Comparison of ENCODE assay signal across 15 cellular contexts in the genomic region with DNA sequence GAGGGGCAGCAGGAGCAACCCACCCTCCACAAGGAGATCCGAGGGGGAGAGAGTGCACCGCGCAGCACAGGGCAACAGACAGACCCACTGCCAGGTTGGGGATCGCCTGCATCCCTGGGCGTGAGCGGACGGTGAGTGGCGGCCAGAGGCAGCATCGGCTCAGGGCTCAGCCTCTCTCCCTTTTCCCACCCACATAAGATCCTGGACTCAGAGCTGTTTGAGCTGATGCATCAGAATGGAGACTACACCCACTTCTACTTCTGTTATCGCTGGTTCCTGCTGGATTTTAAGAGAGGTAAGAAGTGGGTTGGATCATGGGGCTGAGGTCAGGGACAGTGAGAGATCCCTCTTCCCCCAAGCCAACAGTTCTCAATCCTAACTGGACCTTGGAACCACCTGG. TPM values are rescaled to one million over a fixed set of nuclear protein-coding genes. Genes with fewer than 3 reads are reported as not detected.
DNase-seq lines count a peak whose midpoint lies in the region; ATAC-seq, FAIRE-seq and TF ChIP-seq lines count a peak whose summit lies in the region.
"Had no signal": no experiment of that assay in that cellular context is flagged by ENCODE, and none has a peak within 500 bp of the region (broad histone marks: within the 10 kb centered on the region; RNA-seq: fewer than 3 reads in every experiment).

No MANE protein-coding gene starts in this region.

- no peaks in the 10 kb centered on the region for H3K27me3 ChIP-seq in dorsolateral prefrontal cortex

- WGBS in A549 (ENCODE audit: missing lambda C conversion rate), result 96% methylated on average over 10 of the region's 10 CpGs

- H3K9me3 ChIP-seq in A549 (no peaks in the 10 kb centered on the region), T-helper 17 cell (ENCODE audit: control insufficient read depth, low read length, poor library complexity, severe bottlenecking) (no peaks in the 10 kb centered on the region)
- H3K9me3 ChIP-seq: Caco-2 had no signal

- no peak overlapping the region for H3K4me2 ChIP-seq in A549

- ATAC-seq in A549, result no peak
- no peak for ATAC-seq in T-helper 17 cell

- no peaks in the 10 kb centered on the region for H3K27me3 Mint-ChIP-seq in T-helper 17 cell
- no peaks in the 10 kb centered on the region for H3K27me3 Mint-ChIP-seq in activated CD4-positive, alpha-beta T cell treated with anti-CD3 and anti-CD28 coated beads, Interleukin-2, amount 10 ng/mL, durations not matched to agents 24 days and 14 days
- H3K27me3 Mint-ChIP-seq: CD8-positive, alpha-beta memory T cell had no signal

- no peaks in the 10 kb centered on the region for H3K9me3 Mint-ChIP-seq in activated CD4-positive, alpha-beta T cell treated with anti-CD3 and anti-CD28 coated beads, Interleukin-2, amount 10 ng/mL, durations not matched to agents 24 days and 14 days
- H3K9me3 Mint-ChIP-seq: CD14-positive monocyte; CD8-positive, alpha-beta memory T cell had no signal

- H3K4me1 Mint-ChIP-seq in T-helper 17 cell, result peaks cover 2% of the 10 kb centered on the region
- H3K4me1 Mint-ChIP-seq in activated CD4-positive, alpha-beta T cell treated with anti-CD3 and anti-CD28 coated beads, Interleukin-2, amount 10 ng/mL, durations not matched to agents 24 days and 14 days, result no peaks in the 10 kb centered on the region

- H3K4me1 ChIP-seq in A549, result peaks cover under 1% of the 10 kb centered on the region; the same call in 1 of the 3 replicates
- H3K4me1 ChIP-seq: Caco-2 had no signal

- CTCF ChIA-PET in A549 (lab: Yijun Ruan, JAX), result interaction anchor here (15.0 to 24.9 kb wide), 2 partner anchors 13 to 33 kb away, joined by 255 to 1099 read pairs; a partner anchor contains a TSS

- H3K27ac Mint-ChIP-seq in T-helper 17 cell, result peak overlapping the region; percentile 60
- H3K27ac Mint-ChIP-seq in activated CD4-positive, alpha-beta T cell treated with anti-CD3 and anti-CD28 coated beads, Interleukin-2, amount 10 ng/mL, durations not matched to agents 24 days and 14 days, result no peak overlapping the region

- H3K27ac ChIP-seq in A549 (no peak overlapping the region), dorsolateral prefrontal cortex (peak overlapping the region in 44 of 59 donors; percentile 1 to 85 (median 58))
- H3K27ac ChIP-seq: GM23248 had no signal

- H3K36me3 Mint-ChIP-seq in T-helper 17 cell (ENCODE audit: low read depth), result peaks cover 2% of the 10 kb centered on the region
- peaks cover 11% of the 10 kb centered on the region for H3K36me3 Mint-ChIP-seq in activated CD4-positive, alpha-beta T cell treated with anti-CD3 and anti-CD28 coated beads, Interleukin-2, amount 10 ng/mL, durations not matched to agents 24 days and 14 days (ENCODE audit: low read depth)

- TF ChIP-seq RAD21 in A549 (conservative IDR thresholded peaks at IDR 0.05 in 1 of 2, IDR thresholded peaks at IDR 0.05 in 1 of 2), result no peak

- no peak for TF ChIP-seq EP300 in A549 (IDR thresholded peaks at IDR 0.05)

- no peak for FAIRE-seq in A549 (lab: Jason Lieb, UNC)

- TF ChIP-seq CTCF in A549 (IDR thresholded peaks at IDR 0.05) (no peak), dorsolateral prefrontal cortex (IDR thresholded peaks at IDR 0.05 in 54 of 56, conservative IDR thresholded peaks at IDR 0.05 in 2 of 56; ENCODE audit: low read depth in 1 of 56, partially characterized antibody in 56 of 56) (no peak)

- POLR2A ChIA-PET in A549 (lab: Yijun Ruan, JAX), result no interaction called here

- no peak overlapping the region for H3K4me3 Mint-ChIP-seq in T-helper 17 cell
- H3K4me3 Mint-ChIP-seq in activated CD4-positive, alpha-beta T cell treated with anti-CD3 and anti-CD28 coated beads, Interleukin-2, amount 10 ng/mL, durations not matched to agents 24 days and 14 days, result no peak overlapping the region
- H3K4me3 Mint-ChIP-seq: CD14-positive monocyte; CD8-positive, alpha-beta memory T cell had no signal

- H3K4me3 ChIP-seq in A549, result no peak overlapping the region
- H3K4me3 ChIP-seq in dorsolateral prefrontal cortex, result no peak overlapping the region
- H3K4me3 ChIP-seq: GM23248 had no signal

- intact Hi-C loops in dorsolateral prefrontal cortex (cut with DNase I), result no loop called here
- intact Hi-C loops in activated CD4-positive, alpha-beta T cell treated with anti-CD3 and anti-CD28 coated beads, Interleukin-2, amount 10 ng/mL, durations not matched to agents 24 days and 14 days (cut with micrococcal nuclease), result no loop called here

- TF ChIP-seq POLR2A in A549 (IDR thresholded peaks at IDR 0.05; ENCODE audit: low read length), result no peak

- DNase-seq in A549 (ENCODE audit: low read depth in 1 of 2, low spot score in 1 of 2) (no peak), CD1c-positive myeloid dendritic cell (ENCODE audit: extremely low spot score) (peak; percentile 33), T-helper 17 cell (no peak), dorsolateral prefrontal cortex (no peak), NCI-H1048 (lab: John Stamatoyannopoulos, UW) (no peak), superior temporal gyrus (ENCODE audit: extremely low spot score) (no peak)
- no peak for DNase-seq in activated CD4-positive, alpha-beta T cell treated with anti-CD3 and anti-CD28 coated beads, Interleukin-2, amount 10 ng/mL, durations not matched to agents 24 days and 14 days
- no peak for DNase-seq in stimulated activated CD4-positive, alpha-beta T cell treated with anti-CD3 and anti-CD28 coated beads, Interleukin-2, amount 100 ng/mL, for 48 hours
- DNase-seq: Caco-2; CD8-positive, alpha-beta memory T cell; GF-D8; GM23248; H7; IMR-90 had no signal

TF ChIP-seq in A549, 52 proteins besides CTCF, POLR2A, EP300 and RAD21:
- TF ChIP-seq, protein P1, sequence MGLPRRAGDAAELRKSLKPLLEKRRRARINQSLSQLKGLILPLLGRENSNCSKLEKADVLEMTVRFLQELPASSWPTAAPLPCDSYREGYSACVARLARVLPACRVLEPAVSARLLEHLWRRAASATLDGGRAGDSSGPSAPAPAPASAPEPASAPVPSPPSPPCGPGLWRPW (IDR thresholded peaks at IDR 0.05), result no peak
- TF ChIP-seq POLR2AphosphoS2 (conservative IDR thresholded peaks at IDR 0.05; ENCODE audit: low read length), result 0 out of 2 replicates have a peak, but pooled peaks have one; percentile 69
TF ChIP-seq in A549: peak in this region for 1.

RNA-seq across cellular contexts. Expression of a gene that starts 23.2 kb away (rescaled TPM):
- polyA plus RNA-seq in A549 (2011; rRNA removed), result 4.5 and 5.7 TPM in 2 replicates
- 10.5 and 12.2 TPM in 2 replicates for polyA plus RNA-seq in A549 (2012; cell fraction: cytosol; rRNA removed)
- polyA plus RNA-seq in A549 (2012; cell fraction: nucleus; rRNA removed), result 54.0 and 59.8 TPM in 2 replicates
- polyA plus RNA-seq in A549 (2017; fragmentation: RNase III; extraction: RNeasy Plus Mini Kit Qiagen cat#74134 plus additional on column Dnase treatment), result 22.7 to 30.8 TPM (median 25.9 TPM) in 3 replicates
- 3.8 and 4.9 TPM in 2 replicates for polyA minus RNA-seq in A549 (2011; rRNA and poly(A)+ RNA removed)
- total RNA-seq in T-helper 17 cell, result 100 to 1,000 TPM in 1 of 2 donors, 10 to 100 TPM in 1; 92.9 to 110 TPM
- total RNA-seq in dorsolateral prefrontal cortex, result 10 to 100 TPM; 32.2 to 70.3 (median 43.0) TPM
- 29.1 and 32.8 TPM in 2 replicates for total RNA-seq in activated CD4-positive, alpha-beta T cell treated with anti-CD3 and anti-CD28 coated beads, Interleukin-2, amount 10 ng/mL, durations not matched to agents 24 days and 14 days

RNA-seq across cellular contexts. Expression of a gene that starts 40.4 kb away (rescaled TPM):
- 24.9 and 37.0 TPM in 2 replicates for polyA plus RNA-seq in A549 (2011; rRNA removed)
- 75.9 and 88.8 TPM in 2 replicates for polyA plus RNA-seq in A549 (2012; cell fraction: cytosol; rRNA removed)
- 512 and 551 TPM in 2 replicates for polyA plus RNA-seq in A549 (2012; cell fraction: nucleus; rRNA removed)
- 45.3 to 55.3 TPM (median 53.3 TPM) in 3 replicates for polyA plus RNA-seq in A549 (2017; fragmentation: RNase III; extraction: RNeasy Plus Mini Kit Qiagen cat#74134 plus additional on column Dnase treatment)
- 29.3 and 30.7 TPM in 2 replicates for polyA minus RNA-seq in A549 (2011; rRNA and poly(A)+ RNA removed)
- 100 to 1,000 TPM; 119 to 128 TPM for total RNA-seq in T-helper 17 cell
- 100 to 1,000 TPM in 115 of 120 experiments, 10 to 100 TPM in 5; 82.4 to 230 (median 136) TPM for total RNA-seq in dorsolateral prefrontal cortex
- 44.4 and 49.7 TPM in 2 replicates for total RNA-seq in activated CD4-positive, alpha-beta T cell treated with anti-CD3 and anti-CD28 coated beads, Interleukin-2, amount 10 ng/mL, durations not matched to agents 24 days and 14 days

RNA-seq across cellular contexts. Expression of a gene that starts 41.4 kb away (rescaled TPM):
- 38.3 and 45.7 TPM in 2 replicates for polyA plus RNA-seq in A549 (2011; rRNA removed)
- polyA plus RNA-seq in A549 (2012; cell fraction: cytosol; rRNA removed), result 37.6 and 38.7 TPM in 2 replicates
- 40.7 and 56.7 TPM in 2 replicates for polyA plus RNA-seq in A549 (2012; cell fraction: nucleus; rRNA removed)
- 84.1 to 93.0 TPM (median 87.8 TPM) in 3 replicates for polyA plus RNA-seq in A549 (2017; fragmentation: RNase III; extraction: RNeasy Plus Mini Kit Qiagen cat#74134 plus additional on column Dnase treatment)
- polyA minus RNA-seq in A549 (2011; rRNA and poly(A)+ RNA removed), result 62.1 and 63.8 TPM in 2 replicates
- 10 to 100 TPM; 24.9 to 35.4 TPM for total RNA-seq in T-helper 17 cell
- 10 to 100 TPM; 16.4 to 33.3 (median 23.0) TPM for total RNA-seq in dorsolateral prefrontal cortex
- 97.9 and 99.3 TPM in 2 replicates for total RNA-seq in activated CD4-positive, alpha-beta T cell treated with anti-CD3 and anti-CD28 coated beads, Interleukin-2, amount 10 ng/mL, durations not matched to agents 24 days and 14 days

Comparison
In these comparisons a context has a peak if more than half of its experiments do, and no peak if none do; other contexts are left out.
1. H3K27ac ChIP-seq: peak in dorsolateral prefrontal cortex (44 of 59); none in A549 (0 of 2).